1 cellular context compared by ENCODE assay signal in the genomic region with DNA sequence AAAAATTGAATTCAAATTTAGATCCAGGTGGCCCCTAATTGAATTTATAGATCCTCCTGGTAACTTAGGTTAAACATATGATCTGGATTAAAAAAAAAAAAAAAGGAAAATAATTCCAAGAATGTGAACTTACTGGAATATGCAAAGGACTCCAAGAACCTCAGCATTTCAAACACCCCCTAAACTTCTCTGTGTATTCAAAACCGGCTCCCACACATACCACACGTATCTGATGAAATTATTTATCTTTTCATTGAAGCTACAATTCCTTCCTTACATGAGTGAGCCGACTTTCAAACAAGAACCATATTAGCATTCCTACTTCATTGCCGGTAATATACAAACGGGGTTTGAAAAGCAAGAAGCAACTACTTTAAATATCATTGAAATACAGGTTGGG.
TF ChIP-seq lines count a peak whose summit lies in the region.

No MANE protein-coding gene starts in this region.

TF ChIP-seq in GM23338, 12 proteins besides CTCF, POLR2A, EP300 and RAD21 (continued from another document):
- TF ChIP-seq, protein P1, sequence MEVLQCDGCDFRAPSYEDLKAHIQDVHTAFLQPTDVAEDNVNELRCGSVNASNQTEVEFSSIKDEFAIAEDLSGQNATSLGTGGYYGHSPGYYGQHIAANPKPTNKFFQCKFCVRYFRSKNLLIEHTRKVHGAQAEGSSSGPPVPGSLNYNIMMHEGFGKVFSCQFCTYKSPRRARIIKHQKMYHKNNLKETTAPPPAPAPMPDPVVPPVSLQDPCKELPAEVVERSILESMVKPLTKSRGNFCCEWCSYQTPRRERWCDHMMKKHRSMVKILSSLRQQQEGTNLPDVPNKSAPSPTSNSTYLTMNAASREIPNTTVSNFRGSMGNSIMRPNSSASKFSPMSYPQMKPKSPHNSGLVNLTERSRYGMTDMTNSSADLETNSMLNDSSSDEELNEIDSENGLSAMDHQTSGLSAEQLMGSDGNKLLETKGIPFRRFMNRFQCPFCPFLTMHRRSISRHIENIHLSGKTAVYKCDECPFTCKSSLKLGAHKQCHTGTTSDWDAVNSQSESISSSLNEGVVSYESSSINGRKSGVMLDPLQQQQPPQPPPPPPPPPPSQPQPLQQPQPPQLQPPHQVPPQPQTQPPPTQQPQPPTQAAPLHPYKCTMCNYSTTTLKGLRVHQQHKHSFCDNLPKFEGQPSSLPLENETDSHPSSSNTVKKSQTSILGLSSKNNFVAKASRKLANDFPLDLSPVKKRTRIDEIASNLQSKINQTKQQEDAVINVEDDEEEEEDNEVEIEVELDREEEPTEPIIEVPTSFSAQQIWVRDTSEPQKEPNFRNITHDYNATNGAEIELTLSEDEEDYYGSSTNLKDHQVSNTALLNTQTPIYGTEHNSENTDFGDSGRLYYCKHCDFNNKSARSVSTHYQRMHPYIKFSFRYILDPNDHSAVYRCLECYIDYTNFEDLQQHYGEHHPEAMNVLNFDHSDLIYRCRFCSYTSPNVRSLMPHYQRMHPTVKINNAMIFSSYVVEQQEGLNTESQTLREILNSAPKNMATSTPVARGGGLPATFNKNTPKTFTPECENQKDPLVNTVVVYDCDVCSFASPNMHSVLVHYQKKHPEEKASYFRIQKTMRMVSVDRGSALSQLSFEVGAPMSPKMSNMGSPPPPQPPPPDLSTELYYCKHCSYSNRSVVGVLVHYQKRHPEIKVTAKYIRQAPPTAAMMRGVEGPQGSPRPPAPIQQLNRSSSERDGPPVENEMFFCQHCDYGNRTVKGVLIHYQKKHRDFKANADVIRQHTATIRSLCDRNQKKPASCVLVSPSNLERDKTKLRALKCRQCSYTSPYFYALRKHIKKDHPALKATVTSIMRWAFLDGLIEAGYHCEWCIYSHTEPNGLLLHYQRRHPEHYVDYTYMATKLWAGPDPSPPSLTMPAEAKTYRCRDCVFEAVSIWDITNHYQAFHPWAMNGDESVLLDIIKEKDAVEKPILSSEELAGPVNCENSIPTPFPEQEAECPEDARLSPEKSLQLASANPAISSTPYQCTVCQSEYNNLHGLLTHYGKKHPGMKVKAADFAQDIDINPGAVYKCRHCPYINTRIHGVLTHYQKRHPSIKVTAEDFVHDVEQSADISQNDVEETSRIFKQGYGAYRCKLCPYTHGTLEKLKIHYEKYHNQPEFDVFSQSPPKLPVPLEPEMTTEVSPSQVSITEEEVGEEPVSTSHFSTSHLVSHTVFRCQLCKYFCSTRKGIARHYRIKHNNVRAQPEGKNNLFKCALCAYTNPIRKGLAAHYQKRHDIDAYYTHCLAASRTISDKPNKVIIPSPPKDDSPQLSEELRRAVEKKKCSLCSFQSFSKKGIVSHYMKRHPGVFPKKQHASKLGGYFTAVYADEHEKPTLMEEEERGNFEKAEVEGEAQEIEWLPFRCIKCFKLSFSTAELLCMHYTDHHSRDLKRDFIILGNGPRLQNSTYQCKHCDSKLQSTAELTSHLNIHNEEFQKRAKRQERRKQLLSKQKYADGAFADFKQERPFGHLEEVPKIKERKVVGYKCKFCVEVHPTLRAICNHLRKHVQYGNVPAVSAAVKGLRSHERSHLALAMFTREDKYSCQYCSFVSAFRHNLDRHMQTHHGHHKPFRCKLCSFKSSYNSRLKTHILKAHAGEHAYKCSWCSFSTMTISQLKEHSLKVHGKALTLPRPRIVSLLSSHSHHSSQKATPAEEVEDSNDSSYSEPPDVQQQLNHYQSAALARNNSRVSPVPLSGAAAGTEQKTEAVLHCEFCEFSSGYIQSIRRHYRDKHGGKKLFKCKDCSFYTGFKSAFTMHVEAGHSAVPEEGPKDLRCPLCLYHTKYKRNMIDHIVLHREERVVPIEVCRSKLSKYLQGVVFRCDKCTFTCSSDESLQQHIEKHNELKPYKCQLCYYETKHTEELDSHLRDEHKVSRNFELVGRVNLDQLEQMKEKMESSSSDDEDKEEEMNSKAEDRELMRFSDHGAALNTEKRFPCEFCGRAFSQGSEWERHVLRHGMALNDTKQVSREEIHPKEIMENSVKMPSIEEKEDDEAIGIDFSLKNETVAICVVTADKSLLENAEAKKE (CRISPR knock-in tag; IDR thresholded peaks at IDR 0.05) = no peak
